In genomic region chr9:1320667-1321195, GRCh38 we compare ENCODE assay signal across 22 cellular contexts.
"Had no signal": no experiment of that assay in that cellular context is flagged by ENCODE, and none has a peak within 500 bp of the region (broad histone marks: within the 10 kb centered on the region; RNA-seq: fewer than 3 reads in every experiment).

No MANE protein-coding gene starts in this region.

- H3K9ac ChIP-seq: neural progenitor cell had no signal

- H3K27me3 Mint-ChIP-seq: effector memory CD8-positive, alpha-beta T cell; memory B cell; stimulated activated naive CD8-positive, alpha-beta T cell treated with anti-CD3 and anti-CD28 coated beads, Interleukin-15, Interleukin-2, amounts not matched to agents 100 ng/mL and 50 ng/mL, for 24 hours had no signal

- H3K4me3 ChIP-seq: esophagus squamous epithelium, mucosa of descending colon, neural progenitor cell, vagina had no signal

- H3K4me1 ChIP-seq: esophagus squamous epithelium, neural progenitor cell, vagina had no signal

- H3K36me3 ChIP-seq: esophagus squamous epithelium, neural progenitor cell, vagina had no signal

- H3K4me1 Mint-ChIP-seq: activated B cell treated with CpG ODN at 0.5 μM for 24 hours; activated CD4-positive, alpha-beta T cell treated with anti-CD3 and anti-CD28 coated beads for 36 hours; activated naive CD4-positive, alpha-beta T cell treated with anti-CD3 and anti-CD28 coated beads, Interleukin-2, amount 10 ng/mL, durations not matched to agents 7 days and 5 days; memory B cell; naive B cell; T-helper 17 cell had no signal

- H3K27ac ChIP-seq: neural progenitor cell, vagina had no signal

- H2AFZ ChIP-seq: neural progenitor cell had no signal

- H3K27me3 ChIP-seq: esophagus squamous epithelium, neural progenitor cell, vagina had no signal

- DNase-seq: activated B cell treated with CpG ODN at 0.5 μM for 24 hours; activated CD4-positive, alpha-beta T cell treated with anti-CD3 and anti-CD28 coated beads for 36 hours; activated CD4-positive, alpha-beta T cell treated with anti-CD3 and anti-CD28 coated beads, Interleukin-2, amount 50 U/mL, for 48 hours; activated CD8-positive, alpha-beta memory T cell treated with anti-CD3 and anti-CD28 coated beads, Interleukin-2, amount 50 U/mL, for 48 hours; activated effector memory CD4-positive, alpha-beta T cell treated with Interleukin-2 at 50 U/mL for 16 hours; activated naive CD4-positive, alpha-beta T cell treated with anti-CD3 and anti-CD28 coated beads, Interleukin-2, amount 10 ng/mL, durations not matched to agents 7 days and 5 days; activated T-cell treated with anti-CD3 and anti-CD28 coated beads, Interleukin-2, amount 50 U/mL, for 72 hours; caudate nucleus; effector memory CD8-positive, alpha-beta T cell; esophagus squamous epithelium; hippocampal formation; kidney glomerular epithelial cell; mucosa of descending colon; naive B cell; retina; stimulated activated CD4-positive, alpha-beta T cell treated with anti-CD3 and anti-CD28 coated beads, Interleukin-4, amount 100 ng/mL, for 24 hours; T-helper 17 cell; trophoblast cell had no signal

- H3K9me3 Mint-ChIP-seq: effector memory CD8-positive, alpha-beta T cell had no signal

- H3K4me3 Mint-ChIP-seq: activated B cell treated with CpG ODN at 0.5 μM for 24 hours; activated CD4-positive, alpha-beta T cell treated with anti-CD3 and anti-CD28 coated beads for 36 hours; activated naive CD4-positive, alpha-beta T cell treated with anti-CD3 and anti-CD28 coated beads, Interleukin-2, amount 10 ng/mL, durations not matched to agents 7 days and 5 days; activated T-cell treated with anti-CD3 and anti-CD28 coated beads, Interleukin-2, amount 50 U/mL, for 72 hours; effector memory CD8-positive, alpha-beta T cell; memory B cell; naive B cell; neural progenitor cell; stimulated activated naive CD8-positive, alpha-beta T cell treated with anti-CD3 and anti-CD28 coated beads, Interleukin-15, Interleukin-2, amounts not matched to agents 100 ng/mL and 50 ng/mL, for 24 hours; T-helper 17 cell had no signal

- H3K36me3 Mint-ChIP-seq: activated naive CD4-positive, alpha-beta T cell treated with anti-CD3 and anti-CD28 coated beads, Interleukin-2, amount 10 ng/mL, durations not matched to agents 7 days and 5 days; memory B cell; naive B cell; neural progenitor cell had no signal

- H3K4me2 ChIP-seq: neural progenitor cell had no signal

- ATAC-seq: activated CD4-positive, alpha-beta T cell treated with anti-CD3 and anti-CD28 coated beads for 36 hours; activated T-cell treated with anti-CD3 and anti-CD28 coated beads, Interleukin-2, amount 50 U/mL, for 72 hours; effector memory CD8-positive, alpha-beta T cell; mucosa of descending colon; T-helper 17 cell had no signal

- H3K9me3 ChIP-seq: esophagus squamous epithelium, mucosa of descending colon, vagina had no signal
